Comparison of ENCODE assay signal across 17 cellular contexts in the genomic region with DNA sequence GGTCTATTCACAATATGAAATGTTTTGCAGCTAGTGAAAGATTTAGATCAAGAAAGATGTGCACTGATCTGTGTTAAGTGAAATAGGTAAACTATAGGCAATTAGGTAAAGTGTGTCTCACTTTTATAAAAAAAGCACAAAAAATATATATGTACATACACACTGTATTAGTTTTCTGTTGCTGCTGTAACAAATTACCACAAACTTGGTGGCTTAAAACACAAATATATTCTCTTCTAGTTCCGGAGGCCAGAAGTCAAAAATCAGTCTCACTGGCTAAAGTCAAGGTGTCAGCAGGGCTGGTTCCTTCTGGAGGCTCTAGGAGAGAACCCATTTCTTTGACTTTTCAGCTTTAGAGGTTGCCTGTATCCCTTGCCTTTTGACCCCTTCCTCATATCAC. TPM values are rescaled to one million over a fixed set of nuclear protein-coding genes. Genes with fewer than 3 reads are reported as not detected.
DNase-seq lines count a peak whose midpoint lies in the region; ATAC-seq, FAIRE-seq and TF ChIP-seq lines count a peak whose summit lies in the region.
"Had no signal": no experiment of that assay in that cellular context is flagged by ENCODE, and none has a peak within 500 bp of the region (broad histone marks: within the 10 kb centered on the region; RNA-seq: fewer than 3 reads in every experiment).

No MANE protein-coding gene starts in this region.

- no peaks in the 10 kb centered on the region for H3K27me3 ChIP-seq in K562 (ENCODE audit: control insufficient read depth in 2 of 2, insufficient read depth in 2 of 2, low read length in 2 of 2)
- no peaks in the 10 kb centered on the region for H3K27me3 ChIP-seq in liver (ENCODE audit: control insufficient read depth in 4 of 4, insufficient read depth in 4 of 4, low read length in 3 of 4)
- no peaks in the 10 kb centered on the region for H3K27me3 ChIP-seq in adrenal gland

- H3K9me3 ChIP-seq in K562 (replicated peaks; ENCODE audit: control insufficient read depth, insufficient read depth, low read depth, low read length) = no peaks in the 10 kb centered on the region
- H3K9me3 ChIP-seq in liver (ENCODE audit: control insufficient read depth in 4 of 4, low read length in 3 of 4) = no peaks in the 10 kb centered on the region
- no peaks in the 10 kb centered on the region for H3K9me3 ChIP-seq in adrenal gland (replicated peaks in 1 of 3)

- CTCF ChIA-PET in K562 (lab: Yijun Ruan, JAX; ENCODE audit: low intra/inter-chr PET ratio) = no interaction called here

- in situ Hi-C loops in K562 (cut with MboI) = loop anchor here (25.0 kb wide), 1 partner anchor 277 kb away; the partner anchor contains the start of gene MTHFS

- no TSS peak for BruUV-seq in K562 (replicated peaks; lab: Mats Ljungman, UMichigan)

- peak; percentile 3 for DNase-seq in OCI-M1 (lab: John Stamatoyannopoulos, UW)
- DNase-seq in K562 (ENCODE audit: extremely low read depth in 1 of 4, low spot score in 3 of 4) = no peak
- DNase-seq in adrenal gland = no peak
- DNase-seq: C1 segment of cervical spinal cord; Calu3; CD4-positive, alpha-beta memory T cell; COR-L47; DMS53; DMS79 treated with DMSO at 0.1 percent for 48 hours; GF-D8; H9 had no signal

- no peak overlapping the region for H3K4me3 ChIP-seq in K562
- H3K4me3 ChIP-seq in liver (ENCODE audit: low read depth in 1 of 3, low read length in 3 of 3) = no peak overlapping the region
- H3K4me3 ChIP-seq in adrenal gland = no peak overlapping the region
- H3K4me3 ChIP-seq: GM23338 had no signal

- H3K4me1 ChIP-seq in K562 (replicated peaks in 1 of 2; ENCODE audit: control insufficient read depth in 2 of 2, insufficient read depth in 2 of 2, low read length in 2 of 2) = peaks cover 19 to 23% of the 10 kb centered on the region in 2 experiments
- H3K4me1 ChIP-seq in liver (ENCODE audit: control insufficient read depth in 4 of 4, insufficient read depth in 4 of 4, low read length in 3 of 4) = peaks cover 29 to 59% (median 49%) of the 10 kb centered on the region in 4 donors
- peaks cover 39 to 47% of the 10 kb centered on the region in 2 donors for H3K4me1 ChIP-seq in adrenal gland (replicated peaks in 1 of 2)

- no peaks in the 10 kb centered on the region for H4K20me1 ChIP-seq in K562 (replicated peaks; ENCODE audit: control insufficient read depth, insufficient read depth, low read length)

- ATAC-seq in K562 (no peak), HG02571 (IDR thresholded peaks at IDR 0.05; ENCODE audit: unreplicated experiment) (no peak), GM19467 (IDR thresholded peaks at IDR 0.05; ENCODE audit: unreplicated experiment) (no peak)
- ATAC-seq: GM23338, HCT116 had no signal

- TF ChIP-seq RAD21 in K562 (CRISPR knock-in tag; conservative IDR thresholded peaks at IDR 0.05 in 1 of 2, IDR thresholded peaks at IDR 0.05 in 1 of 2) (no peak), liver (IDR thresholded peaks at IDR 0.05) (no peak)

- TF ChIP-seq EP300 in K562 (IDR thresholded peaks at IDR 0.05; ENCODE audit: low read length) = no peak

- no peak overlapping the region for H3K27ac ChIP-seq in K562 (ENCODE audit: extremely low read depth, low read depth, low read length)
- peak overlapping the region; percentile 39 to 93 for H3K27ac ChIP-seq in liver (ENCODE audit: low read depth in 1 of 2, low read length in 2 of 2)
- H3K27ac ChIP-seq in adrenal gland = no peak overlapping the region

- peaks cover 4% of the 10 kb centered on the region for H3K9me1 ChIP-seq in K562 (ENCODE audit: control insufficient read depth, insufficient read depth, low read length)

- TF ChIP-seq CTCF in K562 (IDR thresholded peaks at IDR 0.05 in 2 of 3, conservative IDR thresholded peaks at IDR 0.05 in 1 of 3; ENCODE audit: insufficient read depth in 2 of 3, low read depth in 1 of 3, low read length in 3 of 3) (no peak), liver (IDR thresholded peaks at IDR 0.05; ENCODE audit: low read depth, low read length, missing input control) (no peak), adrenal gland (IDR thresholded peaks at IDR 0.05) (no peak)

- WGBS in K562 (ENCODE audit: insufficient coverage, low coverage, missing lambda C conversion rate) = 89% methylated on average over 1 of the region's 1 CpG
- WGBS in liver = 90% methylated on average over 1 of the region's 1 CpG
- WGBS in adrenal gland, 4 donors = 93 to 100% (median 100%) methylated on average over 1 of the region's 1 CpG

- no peak overlapping the region for H2AFZ ChIP-seq in K562 (ENCODE audit: low read depth, low read length)
- H2AFZ ChIP-seq: GM23338 had no signal

- FAIRE-seq in K562 (lab: Jason Lieb, UNC) = no peak
- FAIRE-seq: GM12892 had no signal

- TF ChIP-seq POLR2A in K562 (conservative IDR thresholded peaks at IDR 0.05) (no peak), adrenal gland (IDR thresholded peaks at IDR 0.05) (no peak)

- intact Hi-C loops in K562 (cut with micrococcal nuclease) (no loop called here), adrenal gland (cut with DNase I) (loop anchor here in 1 of 2 donors (10.0 kb wide), 1 partner anchor 99 kb away; no protein-coding TSS in a partner anchor)

- no peak overlapping the region for H3K4me2 ChIP-seq in K562 (ENCODE audit: insufficient read depth, low read length)
- H3K4me2 ChIP-seq: GM23338 had no signal

- H3K79me2 ChIP-seq in K562 (ENCODE audit: control insufficient read depth, insufficient read depth, low read length) = no peaks in the 10 kb centered on the region

- H3K36me3 ChIP-seq in K562 (ENCODE audit: control insufficient read depth, insufficient read depth, low read length) = peaks cover 73% of the 10 kb centered on the region
- H3K36me3 ChIP-seq in liver (ENCODE audit: control insufficient read depth in 4 of 4, insufficient read depth in 3 of 4, low read depth in 1 of 4, low read length in 3 of 4) = peaks cover 0 to 14% (median 6%) of the 10 kb centered on the region in 4 donors
- H3K36me3 ChIP-seq in adrenal gland (replicated peaks in 1 of 2) = peaks cover 0 to 12% of the 10 kb centered on the region in 2 donors

- H3K9ac ChIP-seq in K562 (ENCODE audit: insufficient read depth in 1 of 2, low read depth in 2 of 2, low read length in 2 of 2) (no peak overlapping the region), liver (ENCODE audit: low read depth in 1 of 2, low read length in 2 of 2) (no peak overlapping the region)

- POLR2A ChIA-PET in K562 (lab: Yijun Ruan, JAX) = interaction anchor here (1.2 kb wide), 1 partner anchor 9 kb away, joined by 6 read pairs; no protein-coding TSS in a partner anchor

TF ChIP-seq in K562, 482 proteins besides CTCF, POLR2A, EP300 and RAD21 (continues in another document):
- TF ChIP-seq ZFP30 (CRISPR knock-in tag; IDR thresholded peaks at IDR 0.05; ENCODE audit: borderline replicate concordance) (no peak), ZNF12 (CRISPR knock-in tag; IDR thresholded peaks at IDR 0.05) (peak; percentile 92), NR2C1 (IDR thresholded peaks at IDR 0.05) (0 out of 2 replicates have a peak, but pooled peaks have one; percentile 29), NR2C1 (tag; IDR thresholded peaks at IDR 0.05) (no peak)

TF ChIP-seq in liver, 16 proteins besides CTCF, POLR2A, EP300 and RAD21:
- TF ChIP-seq SP1 (IDR thresholded peaks at IDR 0.05) = no peak
- no peak for TF ChIP-seq NR2F2 (IDR thresholded peaks at IDR 0.05)
- TF ChIP-seq ZBTB33 (IDR thresholded peaks at IDR 0.05) = no peak
- no peak for TF ChIP-seq HNF4G (IDR thresholded peaks at IDR 0.05)
TF ChIP-seq in liver: peak in this region for 0.

RNA-seq across cellular contexts. Expression of gene FAH, which starts 11.1 kb away (rescaled TPM):
- total RNA-seq in K562 (2011; cell fraction: chromatin; rRNA removed; ENCODE audit: low replicate concordance) = 56.0 and 108 TPM in 2 replicates
- total RNA-seq in K562 (2011; cell fraction: nucleolus; rRNA removed) = 63.9 and 67.4 TPM in 2 replicates
- 79.6 and 83.7 TPM in 2 replicates for total RNA-seq in K562 (2011; cell fraction: nucleoplasm; rRNA removed)
- total RNA-seq in K562 (2014; rRNA removed) (89.0 and 100 TPM in 2 replicates), K562 (2014; rRNA removed; fragmentation: Illumina TruSeq; extraction: Trizol) (51.1 and 66.8 TPM in 2 replicates), K562 (2015; rRNA removed; fragmentation: Illumina TruSeq; extraction: Trizol) (103 and 107 TPM in 2 replicates), K562 (2021) (117 and 121 TPM in 2 replicates), liver (100 to 1,000 TPM in 1 of 2 donors, 10 to 100 TPM in 1; 42.1 to 195 TPM), adrenal gland (100 to 1,000 TPM in 5 of 8 donors, 10 to 100 TPM in 3; 56.9 to 157 (median 107) TPM)
- polyA plus RNA-seq in K562 (2011; rRNA removed) (64.8 and 69.7 TPM in 2 replicates), K562 (2014; fragmentation: Illumina TruSeq; extraction: Trizol) (122 and 129 TPM in 2 replicates), K562 (2014; fragmentation: Nextera tagmentation; extraction: Ambion mirVana) (100 to 1,000 TPM; 302 to 310 TPM), K562 (2014; rRNA removed) (80.7 and 95.4 TPM in 2 replicates), liver (100 to 1,000 TPM; 176 to 226 TPM), adrenal gland (100 to 1,000 TPM in 2 of 3 donors, 10 to 100 TPM in 1; 69.2 to 154 (median 109) TPM)
- polyA plus RNA-seq in K562 (2011; cell fraction: cytosol; rRNA removed) = 77.3 and 116 TPM in 2 replicates
- 114 and 173 TPM in 2 replicates for polyA plus RNA-seq in K562 (2011; cell fraction: nucleus; rRNA removed)
- polyA plus RNA-seq in K562 (2012) = 158 and 187 TPM in 2 replicates
- 80.7 and 150 TPM in 2 replicates for polyA minus RNA-seq in K562 (2011; rRNA and poly(A)+ RNA removed)
- 62.9 and 87.4 TPM in 2 replicates for polyA minus RNA-seq in K562 (2011; cell fraction: cytosol; rRNA and poly(A)+ RNA removed)
- 44.5 and 46.4 TPM in 2 replicates for polyA minus RNA-seq in K562 (2011; cell fraction: nucleus; rRNA and poly(A)+ RNA removed)

Comparison
In these comparisons a context has a peak if more than half of its experiments do, and no peak if none do; other contexts are left out.
1. H3K27ac ChIP-seq: peak in liver (2 of 2); none in K562 (single experiment) and adrenal gland (0 of 5).